1 cellular context compared by ENCODE assay signal in genomic region chr10:75111367-75111905, GRCh38.
TF ChIP-seq lines count a peak whose summit lies in the region.

SAMD8 (plus strand) TSS chr10:75111656; CDS start chr10:75150529, 38,873 bp downstream.

TF ChIP-seq in HepG2, 621 proteins besides CTCF, POLR2A, EP300 and RAD21 (continued from another document and continues in another):
- TF ChIP-seq ZNF687 (CRISPR knock-in tag; IDR thresholded peaks at IDR 0.05) (peak; percentile 87), KDM6A (CRISPR knock-in tag; IDR thresholded peaks at IDR 0.05; ENCODE audit: low read depth) (no peak), ZNF331 (CRISPR knock-in tag; IDR thresholded peaks at IDR 0.05) (peak; percentile 10; the same call in 1 of the 2 replicates), SALL2 (CRISPR knock-in tag; IDR thresholded peaks at IDR 0.05) (peak; percentile 81; the same call in 1 of the 2 replicates), PHF5A (CRISPR knock-in tag; IDR thresholded peaks at IDR 0.05; ENCODE audit: low read depth, unreplicated experiment) (no peak), ZBTB20 (CRISPR knock-in tag; IDR thresholded peaks at IDR 0.05; ENCODE audit: borderline replicate concordance, low read depth) (peak; percentile 37; the same call in 1 of the 2 replicates), SRF (IDR thresholded peaks at IDR 0.05; ENCODE audit: low read depth, low read length) (no peak), EEA1 (CRISPR knock-in tag; IDR thresholded peaks at IDR 0.05; ENCODE audit: borderline replicate concordance) (no peak), ZNF281 (CRISPR knock-in tag; IDR thresholded peaks at IDR 0.05; ENCODE audit: borderline replicate concordance) (no peak), ZNF678 (CRISPR knock-in tag; IDR thresholded peaks at IDR 0.05) (peak; percentile 81; the same call in 1 of the 2 replicates), KAT8 (CRISPR knock-in tag; IDR thresholded peaks at IDR 0.05) (no peak; the same call in 1 of the 2 replicates), NR2F6 (IDR thresholded peaks at IDR 0.05) (no peak), NR2F6 (CRISPR knock-in tag; IDR thresholded peaks at IDR 0.05) (no peak), REL (CRISPR knock-in tag; conservative IDR thresholded peaks at IDR 0.05) (0 out of 2 replicates have a peak, but pooled peaks have one; percentile 65), SNAPC5 (CRISPR knock-in tag; IDR thresholded peaks at IDR 0.05; ENCODE audit: borderline replicate concordance) (0 out of 2 replicates have a peak, but pooled peaks have one; percentile 73), TP53 (CRISPR knock-in tag; conservative IDR thresholded peaks at IDR 0.05) (no peak), ZMYM3 (CRISPR knock-in tag; IDR thresholded peaks at IDR 0.05) (no peak), ZBTB7B (CRISPR knock-in tag; IDR thresholded peaks at IDR 0.05) (peak; percentile 72), SMARCE1 (IDR thresholded peaks at IDR 0.05; ENCODE audit: borderline replicate concordance) (no peak), GATAD2A (CRISPR knock-in tag; IDR thresholded peaks at IDR 0.05) (peak; percentile 24; the same call in 1 of the 2 replicates), ZNF556 (CRISPR knock-in tag; IDR thresholded peaks at IDR 0.05; ENCODE audit: borderline replicate concordance) (peak; percentile 90), FOXP1 (IDR thresholded peaks at IDR 0.05) (no peak), FOXP1 (CRISPR knock-in tag; IDR thresholded peaks at IDR 0.05) (no peak), POLR2AphosphoS2 (IDR thresholded peaks at IDR 0.05; ENCODE audit: low read depth, low read length) (no peak), HOMEZ (CRISPR knock-in tag; IDR thresholded peaks at IDR 0.05; ENCODE audit: low read depth) (peak; percentile 10; the same call in 1 of the 2 replicates), KDM2A (CRISPR knock-in tag; IDR thresholded peaks at IDR 0.05; ENCODE audit: borderline replicate concordance, low read depth) (no peak), SMARCC2 (IDR thresholded peaks at IDR 0.05) (no peak), FOSL2 (CRISPR knock-in tag; IDR thresholded peaks at IDR 0.05) (no peak), ZNF274 (CRISPR knock-in tag; IDR thresholded peaks at IDR 0.05) (peak; percentile 89), ZNF530 (CRISPR knock-in tag; IDR thresholded peaks at IDR 0.05; ENCODE audit: low read depth) (no peak), E2F2 (CRISPR knock-in tag; IDR thresholded peaks at IDR 0.05; ENCODE audit: borderline replicate concordance) (no peak), MIER3 (CRISPR knock-in tag; IDR thresholded peaks at IDR 0.05; ENCODE audit: borderline replicate concordance) (no peak), JDP2 (CRISPR knock-in tag; IDR thresholded peaks at IDR 0.05; ENCODE audit: borderline replicate concordance) (no peak), ATF7 (IDR thresholded peaks at IDR 0.05) (no peak), ATF7 (CRISPR knock-in tag; IDR thresholded peaks at IDR 0.05) (no peak), HBP1 (CRISPR knock-in tag; IDR thresholded peaks at IDR 0.05; ENCODE audit: low read depth) (no peak), ZSCAN31 (CRISPR knock-in tag; IDR thresholded peaks at IDR 0.05; ENCODE audit: low read depth) (no peak), ZFP82 (CRISPR knock-in tag; IDR thresholded peaks at IDR 0.05; ENCODE audit: borderline replicate concordance) (peak; percentile 63; the same call in 1 of the 2 replicates), SSRP1 (CRISPR knock-in tag; IDR thresholded peaks at IDR 0.05) (no peak), SMAD1 (CRISPR knock-in tag; IDR thresholded peaks at IDR 0.05; ENCODE audit: borderline replicate concordance, low read depth) (no peak), ZNF329 (CRISPR knock-in tag; IDR thresholded peaks at IDR 0.05; ENCODE audit: low read depth) (0 out of 2 replicates have a peak, but pooled peaks have one; percentile 31), NPAS2 (CRISPR knock-in tag; IDR thresholded peaks at IDR 0.05; ENCODE audit: borderline replicate concordance) (no peak), RBM39 (IDR thresholded peaks at IDR 0.05; ENCODE audit: low read depth, low read length, poor library complexity, severe bottlenecking) (peak; percentile 60), CREM (IDR thresholded peaks at IDR 0.05) (no peak), CREM (CRISPR knock-in tag; IDR thresholded peaks at IDR 0.05) (no peak), XRCC5 (optimal IDR thresholded peaks at IDR 0.05; ENCODE audit: low read length) (no peak)
- TF ChIP-seq, protein P1, sequence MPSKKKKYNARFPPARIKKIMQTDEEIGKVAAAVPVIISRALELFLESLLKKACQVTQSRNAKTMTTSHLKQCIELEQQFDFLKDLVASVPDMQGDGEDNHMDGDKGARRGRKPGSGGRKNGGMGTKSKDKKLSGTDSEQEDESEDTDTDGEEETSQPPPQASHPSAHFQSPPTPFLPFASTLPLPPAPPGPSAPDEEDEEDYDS (CRISPR knock-in tag; IDR thresholded peaks at IDR 0.05) = 0 out of 2 replicates have a peak, but pooled peaks have one; percentile 32
- TF ChIP-seq, protein P2, sequence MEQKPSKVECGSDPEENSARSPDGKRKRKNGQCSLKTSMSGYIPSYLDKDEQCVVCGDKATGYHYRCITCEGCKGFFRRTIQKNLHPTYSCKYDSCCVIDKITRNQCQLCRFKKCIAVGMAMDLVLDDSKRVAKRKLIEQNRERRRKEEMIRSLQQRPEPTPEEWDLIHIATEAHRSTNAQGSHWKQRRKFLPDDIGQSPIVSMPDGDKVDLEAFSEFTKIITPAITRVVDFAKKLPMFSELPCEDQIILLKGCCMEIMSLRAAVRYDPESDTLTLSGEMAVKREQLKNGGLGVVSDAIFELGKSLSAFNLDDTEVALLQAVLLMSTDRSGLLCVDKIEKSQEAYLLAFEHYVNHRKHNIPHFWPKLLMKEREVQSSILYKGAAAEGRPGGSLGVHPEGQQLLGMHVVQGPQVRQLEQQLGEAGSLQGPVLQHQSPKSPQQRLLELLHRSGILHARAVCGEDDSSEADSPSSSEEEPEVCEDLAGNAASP (CRISPR knock-in tag; IDR thresholded peaks at IDR 0.05; ENCODE audit: borderline replicate concordance) = no peak
- TF ChIP-seq, protein P3, sequence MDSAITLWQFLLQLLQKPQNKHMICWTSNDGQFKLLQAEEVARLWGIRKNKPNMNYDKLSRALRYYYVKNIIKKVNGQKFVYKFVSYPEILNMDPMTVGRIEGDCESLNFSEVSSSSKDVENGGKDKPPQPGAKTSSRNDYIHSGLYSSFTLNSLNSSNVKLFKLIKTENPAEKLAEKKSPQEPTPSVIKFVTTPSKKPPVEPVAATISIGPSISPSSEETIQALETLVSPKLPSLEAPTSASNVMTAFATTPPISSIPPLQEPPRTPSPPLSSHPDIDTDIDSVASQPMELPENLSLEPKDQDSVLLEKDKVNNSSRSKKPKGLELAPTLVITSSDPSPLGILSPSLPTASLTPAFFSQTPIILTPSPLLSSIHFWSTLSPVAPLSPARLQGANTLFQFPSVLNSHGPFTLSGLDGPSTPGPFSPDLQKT (CRISPR knock-in tag; IDR thresholded peaks at IDR 0.05; ENCODE audit: borderline replicate concordance) = no peak
- TF ChIP-seq, protein P4, sequence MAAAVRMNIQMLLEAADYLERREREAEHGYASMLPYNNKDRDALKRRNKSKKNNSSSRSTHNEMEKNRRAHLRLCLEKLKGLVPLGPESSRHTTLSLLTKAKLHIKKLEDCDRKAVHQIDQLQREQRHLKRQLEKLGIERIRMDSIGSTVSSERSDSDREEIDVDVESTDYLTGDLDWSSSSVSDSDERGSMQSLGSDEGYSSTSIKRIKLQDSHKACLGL (CRISPR knock-in tag; IDR thresholded peaks at IDR 0.05) = 0 out of 2 replicates have a peak, but pooled peaks have one; percentile 22
